In genomic region chr10:114398587-114399331, GRCh38 we compare ENCODE assay signal across 16 cellular contexts.
"Had no signal": no experiment of that assay in that cellular context is flagged by ENCODE, and none has a peak within 500 bp of the region (broad histone marks: within the 10 kb centered on the region; RNA-seq: fewer than 3 reads in every experiment).

No MANE protein-coding gene starts in this region.

- H3K4me3 ChIP-seq: colonic mucosa, lower lobe of right lung, psoas muscle, thoracic aorta had no signal

- DNase-seq: activated CD4-positive, alpha-beta T cell treated with anti-CD3 and anti-CD28 coated beads for 48 hours; activated CD8-positive, alpha-beta T cell treated with anti-CD3 and anti-CD28 coated beads, Interleukin-2, amount 10 ng/mL, durations not matched to agents 7 days and 5 days; activated naive CD4-positive, alpha-beta T cell treated with anti-CD3 and anti-CD28 coated beads for 36 hours; caudate nucleus; colonic mucosa; effector CD8-positive, alpha-beta T cell; lower lobe of right lung; midbrain; naive B cell; psoas muscle; stimulated activated CD4-positive, alpha-beta T cell treated with anti-CD3 and anti-CD28 coated beads, Interleukin-2, amount 100 ng/mL, for 48 hours; stimulated activated CD8-positive, alpha-beta memory T cell treated with anti-CD3 and anti-CD28 coated beads, Interleukin-4, amount 100 ng/mL, for 48 hours; stimulated activated naive CD8-positive, alpha-beta T cell treated with anti-CD3 and anti-CD28 coated beads, Interleukin-15, Interleukin-2, amounts not matched to agents 100 U/mL and 50 U/mL, for 24 hours had no signal

- ATAC-seq: lower lobe of right lung; sciatic nerve; stimulated activated naive CD8-positive, alpha-beta T cell treated with anti-CD3 and anti-CD28 coated beads, Interleukin-15, Interleukin-2, amounts not matched to agents 100 U/mL and 50 U/mL, for 24 hours; WTC11 had no signal

- H3K36me3 ChIP-seq: colonic mucosa, lower lobe of right lung, thoracic aorta had no signal

- H3K27ac ChIP-seq: psoas muscle had no signal

- H3K9me3 ChIP-seq: colonic mucosa, lower lobe of right lung, psoas muscle, thoracic aorta had no signal

- H3K4me1 ChIP-seq: colonic mucosa had no signal
